8 cellular contexts compared by ENCODE assay signal in genomic region chr12:47817272-47818006, GRCh38.
DNase-seq lines count a peak whose midpoint lies in the region; ATAC-seq and TF ChIP-seq lines count a peak whose summit lies in the region.

No MANE protein-coding gene starts in this region.

- H3K4me3 ChIP-seq in foreskin fibroblast (ENCODE audit: low read depth in 1 of 2, low read length in 2 of 2), result peak overlapping the region; percentile 87 to 90
- H3K4me3 ChIP-seq in skeletal muscle cell (ENCODE audit: low read depth, low read length), result peak overlapping the region; percentile 79

- ATAC-seq in HG02840 (IDR thresholded peaks at IDR 0.05; ENCODE audit: low FRiP score, unreplicated experiment), result no peak

- H3K27ac Mint-ChIP-seq in T-helper 2 cell treated with Interferon-gamma antibody and Interleukin-4, amounts not matched to agents 5 μg/mL and 100 μg/mL, for 36 hours, result peak overlapping the region; percentile 86

- no peaks in the 10 kb centered on the region for H3K27me3 Mint-ChIP-seq in T-helper 2 cell treated with Interferon-gamma antibody and Interleukin-4, amounts not matched to agents 5 μg/mL and 100 μg/mL, for 36 hours (ENCODE audit: low read depth)

- peak; percentile 25 for TF ChIP-seq CTCF in GM12873 (IDR thresholded peaks at IDR 0.05; ENCODE audit: insufficient read depth, low read depth, low read length, missing control alignments)
- peak; percentile 40 for TF ChIP-seq CTCF in foreskin fibroblast (IDR thresholded peaks at IDR 0.05; ENCODE audit: low read depth, low read length)

- H3K9me3 Mint-ChIP-seq in T-helper 2 cell treated with Interferon-gamma antibody and Interleukin-4, amounts not matched to agents 5 μg/mL and 100 μg/mL, for 36 hours, result no peaks in the 10 kb centered on the region

- no peak for DNase-seq in T-helper 2 cell treated with Interferon-gamma antibody and Interleukin-4, amounts not matched to agents 5 μg/mL and 100 μg/mL, for 36 hours (ENCODE audit: low spot score)
- DNase-seq in foreskin fibroblast (peak in 1 of 2 donors; percentile 67), skeletal muscle cell (ENCODE audit: low read depth) (no peak), foreskin melanocyte (no peak), SIG-M5 (lab: John Stamatoyannopoulos, UW) (no peak), NCI-H1048 (lab: John Stamatoyannopoulos, UW) (no peak)

- H3K36me3 Mint-ChIP-seq in T-helper 2 cell treated with Interferon-gamma antibody and Interleukin-4, amounts not matched to agents 5 μg/mL and 100 μg/mL, for 36 hours (ENCODE audit: low read depth), result peaks cover 40% of the 10 kb centered on the region

- peaks cover 67% of the 10 kb centered on the region for H3K4me1 Mint-ChIP-seq in T-helper 2 cell treated with Interferon-gamma antibody and Interleukin-4, amounts not matched to agents 5 μg/mL and 100 μg/mL, for 36 hours (ENCODE audit: low read depth)

- peak overlapping the region; percentile 87 for H3K4me3 Mint-ChIP-seq in T-helper 2 cell treated with Interferon-gamma antibody and Interleukin-4, amounts not matched to agents 5 μg/mL and 100 μg/mL, for 36 hours
